8 cellular contexts compared by ENCODE assay signal in the genomic region with DNA sequence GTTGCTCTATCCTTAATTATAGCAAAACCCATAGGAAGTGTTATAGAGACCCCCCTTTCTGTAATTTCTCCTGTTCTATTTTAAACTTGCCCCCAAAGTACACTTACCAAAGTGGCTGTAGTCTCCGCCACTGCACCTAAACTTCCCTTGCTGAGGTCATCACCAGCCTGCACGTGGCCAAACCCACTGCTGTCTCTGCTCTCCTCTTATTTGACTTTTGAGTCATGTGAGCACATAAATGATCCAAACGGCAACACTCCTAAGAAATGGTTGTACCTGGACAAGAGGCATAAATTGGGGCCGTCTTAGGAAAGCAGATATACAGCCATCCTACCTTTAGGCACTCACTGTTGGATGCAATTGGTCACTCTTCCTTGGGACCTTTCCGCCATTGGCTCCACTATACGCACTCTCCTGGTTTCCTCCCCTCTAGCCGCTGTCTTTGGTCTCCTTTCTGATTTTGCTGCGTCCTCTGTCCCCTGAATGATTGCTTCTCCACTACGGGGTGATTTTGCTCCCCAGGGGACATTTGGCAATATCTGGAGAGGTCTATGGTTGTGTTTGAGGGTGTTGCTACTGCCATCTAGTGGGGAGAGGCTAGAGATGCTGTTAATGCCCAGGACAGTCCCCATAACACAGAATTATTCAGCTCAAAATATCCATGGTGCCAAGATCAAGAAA. TPM values are rescaled to one million over a fixed set of nuclear protein-coding genes. Genes with fewer than 3 reads are reported as not detected.
DNase-seq lines count a peak whose midpoint lies in the region; ATAC-seq and TF ChIP-seq lines count a peak whose summit lies in the region.

No MANE protein-coding gene starts in this region.

- intact Hi-C loops in adrenal gland (cut with DNase I), result loop anchor here in 1 of 2 donors (5.0 kb wide), 1 partner anchor 211 kb away; no protein-coding TSS in a partner anchor
- intact Hi-C loops in right cardiac atrium (cut with DNase I), result loop anchor here in 1 of 4 donors (5.0 kb wide), 1 partner anchor 211 kb away; no protein-coding TSS in a partner anchor
- intact Hi-C loops in spleen (cut with DNase I; ENCODE audit: low total_unique reads), result loop anchor here (5.0 kb wide), 1 partner anchor 211 kb away; no protein-coding TSS in a partner anchor

- H3K4me3 ChIP-seq in Peyer's patch (no peak overlapping the region), adrenal gland (no peak overlapping the region), right cardiac atrium (ENCODE audit: low read length) (no peak overlapping the region), spleen (no peak overlapping the region)

- TF ChIP-seq POLR2A in Peyer's patch (IDR thresholded peaks at IDR 0.05) (no peak), adrenal gland (IDR thresholded peaks at IDR 0.05) (no peak), spleen (IDR thresholded peaks at IDR 0.05) (no peak)

- TF ChIP-seq EP300 in Ishikawa (IDR thresholded peaks at IDR 0.05; ENCODE audit: borderline replicate concordance), result no peak

- no peaks in the 10 kb centered on the region for H3K4me1 ChIP-seq in Peyer's patch
- H3K4me1 ChIP-seq in adrenal gland (replicated peaks in 1 of 2), result no peaks in the 10 kb centered on the region
- no peaks in the 10 kb centered on the region for H3K4me1 ChIP-seq in right cardiac atrium (ENCODE audit: control insufficient read depth, insufficient read depth, low read length)
- no peaks in the 10 kb centered on the region for H3K4me1 ChIP-seq in spleen

- TF ChIP-seq CTCF in Peyer's patch (IDR thresholded peaks at IDR 0.05) (peak; percentile 35 to 76 (median 62)), adrenal gland (IDR thresholded peaks at IDR 0.05) (peak; percentile 52 to 71 (median 62)), spleen (IDR thresholded peaks at IDR 0.05 in 8 of 11, conservative IDR thresholded peaks at IDR 0.05 in 3 of 11) (peak in 10 of 11 experiments; percentile 20 to 83 (median 72))

- ATAC-seq in right cardiac atrium (peak; percentile 69 to 82), GM18520 (IDR thresholded peaks at IDR 0.05; ENCODE audit: unreplicated experiment) (no peak)

- no peaks in the 10 kb centered on the region for H3K27me3 ChIP-seq in Peyer's patch
- H3K27me3 ChIP-seq in adrenal gland, result no peaks in the 10 kb centered on the region
- no peaks in the 10 kb centered on the region for H3K27me3 ChIP-seq in right cardiac atrium (ENCODE audit: control insufficient read depth, insufficient read depth)
- peaks cover 0 to 10% (median 0%) of the 10 kb centered on the region in 7 donors for H3K27me3 ChIP-seq in spleen (replicated peaks in 1 of 7)

- no peaks in the 10 kb centered on the region for H3K9me3 ChIP-seq in Peyer's patch
- no peaks in the 10 kb centered on the region for H3K9me3 ChIP-seq in adrenal gland (replicated peaks in 1 of 3)
- no peaks in the 10 kb centered on the region for H3K9me3 ChIP-seq in right cardiac atrium (ENCODE audit: control insufficient read depth, low read length)
- H3K9me3 ChIP-seq in spleen, result no peaks in the 10 kb centered on the region

- peak; percentile 65 for DNase-seq in A172 (ENCODE audit: low spot score)
- peak; percentile 83 for DNase-seq in GM03348 (ENCODE audit: low spot score)
- peak in 1 of 3 donors; percentile 58 for DNase-seq in Peyer's patch
- DNase-seq in adrenal gland, result peak; percentile 19 to 60 (median 41)
- DNase-seq in right cardiac atrium, result peak in 1 of 3 donors; percentile 16
- no peak for DNase-seq in spleen

- H3K36me3 ChIP-seq in Peyer's patch, result no peaks in the 10 kb centered on the region
- H3K36me3 ChIP-seq in adrenal gland (replicated peaks in 1 of 2), result no peaks in the 10 kb centered on the region
- no peaks in the 10 kb centered on the region for H3K36me3 ChIP-seq in spleen

- WGBS in adrenal gland, 4 donors, result 34 to 45% (median 38%) methylated on average over 8 to 9 of the region's 9 CpGs
- 49% methylated on average over 9 of the region's 9 CpGs for WGBS in right cardiac atrium
- 41 to 58% (median 51%) methylated on average over 9 of the region's 9 CpGs for WGBS in spleen, 5 donors

- peak; percentile 64 for TF ChIP-seq RAD21 in Ishikawa (IDR thresholded peaks at IDR 0.05; ENCODE audit: low read depth)

- H3K27ac ChIP-seq in Peyer's patch, result no peak overlapping the region
- no peak overlapping the region for H3K27ac ChIP-seq in adrenal gland
- no peak overlapping the region for H3K27ac ChIP-seq in right cardiac atrium (ENCODE audit: low read length)
- no peak overlapping the region for H3K27ac ChIP-seq in spleen

TF ChIP-seq in Ishikawa, 13 proteins besides CTCF, POLR2A, EP300 and RAD21:
- TF ChIP-seq, protein P1, sequence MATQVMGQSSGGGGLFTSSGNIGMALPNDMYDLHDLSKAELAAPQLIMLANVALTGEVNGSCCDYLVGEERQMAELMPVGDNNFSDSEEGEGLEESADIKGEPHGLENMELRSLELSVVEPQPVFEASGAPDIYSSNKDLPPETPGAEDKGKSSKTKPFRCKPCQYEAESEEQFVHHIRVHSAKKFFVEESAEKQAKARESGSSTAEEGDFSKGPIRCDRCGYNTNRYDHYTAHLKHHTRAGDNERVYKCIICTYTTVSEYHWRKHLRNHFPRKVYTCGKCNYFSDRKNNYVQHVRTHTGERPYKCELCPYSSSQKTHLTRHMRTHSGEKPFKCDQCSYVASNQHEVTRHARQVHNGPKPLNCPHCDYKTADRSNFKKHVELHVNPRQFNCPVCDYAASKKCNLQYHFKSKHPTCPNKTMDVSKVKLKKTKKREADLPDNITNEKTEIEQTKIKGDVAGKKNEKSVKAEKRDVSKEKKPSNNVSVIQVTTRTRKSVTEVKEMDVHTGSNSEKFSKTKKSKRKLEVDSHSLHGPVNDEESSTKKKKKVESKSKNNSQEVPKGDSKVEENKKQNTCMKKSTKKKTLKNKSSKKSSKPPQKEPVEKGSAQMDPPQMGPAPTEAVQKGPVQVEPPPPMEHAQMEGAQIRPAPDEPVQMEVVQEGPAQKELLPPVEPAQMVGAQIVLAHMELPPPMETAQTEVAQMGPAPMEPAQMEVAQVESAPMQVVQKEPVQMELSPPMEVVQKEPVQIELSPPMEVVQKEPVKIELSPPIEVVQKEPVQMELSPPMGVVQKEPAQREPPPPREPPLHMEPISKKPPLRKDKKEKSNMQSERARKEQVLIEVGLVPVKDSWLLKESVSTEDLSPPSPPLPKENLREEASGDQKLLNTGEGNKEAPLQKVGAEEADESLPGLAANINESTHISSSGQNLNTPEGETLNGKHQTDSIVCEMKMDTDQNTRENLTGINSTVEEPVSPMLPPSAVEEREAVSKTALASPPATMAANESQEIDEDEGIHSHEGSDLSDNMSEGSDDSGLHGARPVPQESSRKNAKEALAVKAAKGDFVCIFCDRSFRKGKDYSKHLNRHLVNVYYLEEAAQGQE (IDR thresholded peaks at IDR 0.05; ENCODE audit: low read depth), result no peak
TF ChIP-seq in Ishikawa: peak in this region for 0.

RNA-seq across cellular contexts. Expression of a gene that starts 19.2 kb away (rescaled TPM):
- total RNA-seq in A172 (2014; rRNA removed; shearing (Covaris generic)), result not detected in 2 replicates
- not detected for total RNA-seq in Peyer's patch
- total RNA-seq in adrenal gland, result not detected
- polyA plus RNA-seq in adrenal gland, result not detected
- not detected for total RNA-seq in right cardiac atrium
- polyA plus RNA-seq in right cardiac atrium, result not detected
- total RNA-seq in spleen, result not detected
- under 1 TPM in 1 of 3 donors, not detected in 2; 0.09 TPM for polyA plus RNA-seq in spleen

RNA-seq across cellular contexts. Expression of a gene that starts 46.7 kb away (rescaled TPM):
- not detected in 2 replicates for total RNA-seq in A172 (2014; rRNA removed; shearing (Covaris generic))
- total RNA-seq in Peyer's patch, result not detected
- total RNA-seq in adrenal gland, result not detected
- not detected for polyA plus RNA-seq in adrenal gland
- total RNA-seq in right cardiac atrium, result not detected
- not detected for polyA plus RNA-seq in right cardiac atrium
- not detected for total RNA-seq in spleen
- under 1 TPM in 1 of 3 donors, not detected in 2; 0.26 TPM for polyA plus RNA-seq in spleen

RNA-seq across cellular contexts. Expression of a gene that starts 47.6 kb away (rescaled TPM):
- not detected in 2 replicates for total RNA-seq in A172 (2014; rRNA removed; shearing (Covaris generic))
- total RNA-seq in Peyer's patch, result not detected
- not detected for total RNA-seq in adrenal gland
- not detected for polyA plus RNA-seq in adrenal gland
- total RNA-seq in right cardiac atrium, result not detected
- not detected for polyA plus RNA-seq in right cardiac atrium
- total RNA-seq in spleen, result not detected
- polyA plus RNA-seq in spleen, result not detected
